ENCODE assay signal across 1 cellular context in the genomic region with DNA sequence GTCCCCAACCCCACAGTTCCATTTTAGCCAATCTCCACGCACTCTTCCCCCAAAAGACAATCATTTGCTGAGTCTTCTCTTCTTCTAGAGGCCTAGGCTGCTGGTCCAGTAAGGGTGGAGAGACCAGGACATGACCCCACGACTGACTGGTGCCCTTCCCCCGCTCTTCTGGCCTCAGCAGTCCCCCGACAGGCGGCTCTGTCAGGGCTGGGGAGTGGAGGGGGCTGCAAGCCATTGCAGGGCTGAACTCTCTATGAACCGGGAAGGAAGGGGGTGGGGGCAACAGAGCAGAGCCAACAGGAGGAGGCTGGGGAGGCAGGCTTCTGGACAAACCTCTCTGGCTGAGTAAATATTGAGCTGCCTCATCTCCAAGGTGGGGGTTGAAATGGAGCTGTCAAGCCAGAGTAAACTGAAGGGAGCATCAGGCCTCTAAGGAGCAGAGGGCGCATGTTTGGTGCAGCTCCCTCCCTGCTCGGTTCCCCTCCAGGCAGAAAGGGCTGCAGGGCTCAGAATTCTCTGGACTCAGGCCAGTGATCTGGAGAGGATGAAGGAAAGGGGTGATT.
TF ChIP-seq lines count a peak whose summit lies in the region.

No MANE protein-coding gene starts in this region.

TF ChIP-seq in K562, 482 proteins besides CTCF, POLR2A, EP300 and RAD21 (continued from another document and continues in another):
- no peak for TF ChIP-seq HIVEP1 (CRISPR knock-in tag; IDR thresholded peaks at IDR 0.05)
- TF ChIP-seq, protein P1, sequence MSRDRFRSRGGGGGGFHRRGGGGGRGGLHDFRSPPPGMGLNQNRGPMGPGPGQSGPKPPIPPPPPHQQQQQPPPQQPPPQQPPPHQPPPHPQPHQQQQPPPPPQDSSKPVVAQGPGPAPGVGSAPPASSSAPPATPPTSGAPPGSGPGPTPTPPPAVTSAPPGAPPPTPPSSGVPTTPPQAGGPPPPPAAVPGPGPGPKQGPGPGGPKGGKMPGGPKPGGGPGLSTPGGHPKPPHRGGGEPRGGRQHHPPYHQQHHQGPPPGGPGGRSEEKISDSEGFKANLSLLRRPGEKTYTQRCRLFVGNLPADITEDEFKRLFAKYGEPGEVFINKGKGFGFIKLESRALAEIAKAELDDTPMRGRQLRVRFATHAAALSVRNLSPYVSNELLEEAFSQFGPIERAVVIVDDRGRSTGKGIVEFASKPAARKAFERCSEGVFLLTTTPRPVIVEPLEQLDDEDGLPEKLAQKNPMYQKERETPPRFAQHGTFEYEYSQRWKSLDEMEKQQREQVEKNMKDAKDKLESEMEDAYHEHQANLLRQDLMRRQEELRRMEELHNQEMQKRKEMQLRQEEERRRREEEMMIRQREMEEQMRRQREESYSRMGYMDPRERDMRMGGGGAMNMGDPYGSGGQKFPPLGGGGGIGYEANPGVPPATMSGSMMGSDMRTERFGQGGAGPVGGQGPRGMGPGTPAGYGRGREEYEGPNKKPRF (IDR thresholded peaks at IDR 0.05; ENCODE audit: low read depth, low read length): no peak
- TF ChIP-seq GMEB1 (CRISPR knock-in tag; IDR thresholded peaks at IDR 0.05): no peak
- TF ChIP-seq NFIX (CRISPR knock-in tag; IDR thresholded peaks at IDR 0.05; ENCODE audit: low read depth): no peak
- no peak for TF ChIP-seq NR2C2 (CRISPR knock-in tag; IDR thresholded peaks at IDR 0.05)
- TF ChIP-seq NR2C2 (tag; IDR thresholded peaks at IDR 0.05): no peak
- peak; percentile 55 for TF ChIP-seq VEZF1 (CRISPR knock-in tag; IDR thresholded peaks at IDR 0.05)
- TF ChIP-seq DIDO1 (tag; IDR thresholded peaks at IDR 0.05; ENCODE audit: low read depth): no peak
- no peak for TF ChIP-seq ESRRB (CRISPR knock-in tag; IDR thresholded peaks at IDR 0.05; ENCODE audit: borderline replicate concordance)
- no peak for TF ChIP-seq MYNN (IDR thresholded peaks at IDR 0.05)
- no peak for TF ChIP-seq MYNN (CRISPR knock-in tag; IDR thresholded peaks at IDR 0.05)
- TF ChIP-seq BRCA1 (IDR thresholded peaks at IDR 0.05): no peak
- no peak for TF ChIP-seq BRCA1 (CRISPR knock-in tag; IDR thresholded peaks at IDR 0.05)
- no peak for TF ChIP-seq SP1 (CRISPR knock-in tag; IDR thresholded peaks at IDR 0.05)
- TF ChIP-seq ZNF197 (CRISPR knock-in tag; IDR thresholded peaks at IDR 0.05; ENCODE audit: low read depth): no peak
- no peak for TF ChIP-seq SIX5 (IDR thresholded peaks at IDR 0.05; ENCODE audit: borderline replicate concordance in 1 of 2, insufficient read depth in 1 of 2, low read depth in 1 of 2, low read length in 2 of 2)
- TF ChIP-seq, protein P2, sequence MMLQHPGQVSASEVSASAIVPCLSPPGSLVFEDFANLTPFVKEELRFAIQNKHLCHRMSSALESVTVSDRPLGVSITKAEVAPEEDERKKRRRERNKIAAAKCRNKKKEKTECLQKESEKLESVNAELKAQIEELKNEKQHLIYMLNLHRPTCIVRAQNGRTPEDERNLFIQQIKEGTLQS (IDR thresholded peaks at IDR 0.05): no peak
- TF ChIP-seq, protein P2 (CRISPR knock-in tag; conservative IDR thresholded peaks at IDR 0.05): no peak
- no peak for TF ChIP-seq PCBP2 (IDR thresholded peaks at IDR 0.05; ENCODE audit: low read depth, low read length, poor library complexity, severe bottlenecking)
- TF ChIP-seq ADNP (tag; IDR thresholded peaks at IDR 0.05): no peak
- no peak for TF ChIP-seq RBM25 (IDR thresholded peaks at IDR 0.05; ENCODE audit: low read depth, low read length, severe bottlenecking)
- no peak for TF ChIP-seq POLR2AphosphoS2 (IDR thresholded peaks at IDR 0.05; ENCODE audit: low read length)
- TF ChIP-seq ZNF395 (CRISPR knock-in tag; IDR thresholded peaks at IDR 0.05): no peak
- TF ChIP-seq ZNF280B (CRISPR knock-in tag; IDR thresholded peaks at IDR 0.05): no peak
- no peak for TF ChIP-seq MCM7 (IDR thresholded peaks at IDR 0.05)
- TF ChIP-seq, protein P3, sequence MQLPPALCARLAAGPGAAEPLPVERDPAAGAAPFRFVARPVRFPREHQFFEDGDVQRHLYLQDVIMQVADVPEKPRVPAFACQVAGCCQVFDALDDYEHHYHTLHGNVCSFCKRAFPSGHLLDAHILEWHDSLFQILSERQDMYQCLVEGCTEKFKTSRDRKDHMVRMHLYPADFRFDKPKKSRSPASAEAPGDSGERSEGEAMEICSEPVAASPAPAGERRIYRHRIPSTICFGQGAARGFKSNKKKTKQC (CRISPR knock-in tag; IDR thresholded peaks at IDR 0.05): no peak
- TF ChIP-seq, protein P4, sequence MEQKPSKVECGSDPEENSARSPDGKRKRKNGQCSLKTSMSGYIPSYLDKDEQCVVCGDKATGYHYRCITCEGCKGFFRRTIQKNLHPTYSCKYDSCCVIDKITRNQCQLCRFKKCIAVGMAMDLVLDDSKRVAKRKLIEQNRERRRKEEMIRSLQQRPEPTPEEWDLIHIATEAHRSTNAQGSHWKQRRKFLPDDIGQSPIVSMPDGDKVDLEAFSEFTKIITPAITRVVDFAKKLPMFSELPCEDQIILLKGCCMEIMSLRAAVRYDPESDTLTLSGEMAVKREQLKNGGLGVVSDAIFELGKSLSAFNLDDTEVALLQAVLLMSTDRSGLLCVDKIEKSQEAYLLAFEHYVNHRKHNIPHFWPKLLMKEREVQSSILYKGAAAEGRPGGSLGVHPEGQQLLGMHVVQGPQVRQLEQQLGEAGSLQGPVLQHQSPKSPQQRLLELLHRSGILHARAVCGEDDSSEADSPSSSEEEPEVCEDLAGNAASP (IDR thresholded peaks at IDR 0.05): no peak; the same call in 1 of the 2 replicates
- no peak for TF ChIP-seq SRF (CRISPR knock-in tag; IDR thresholded peaks at IDR 0.05)
- TF ChIP-seq ZNF717 (CRISPR knock-in tag; IDR thresholded peaks at IDR 0.05): no peak
- no peak for TF ChIP-seq NONO (IDR thresholded peaks at IDR 0.05; ENCODE audit: low read depth in 2 of 2, low read length in 1 of 2)
- peak; percentile 46 for TF ChIP-seq NEUROD1 (IDR thresholded peaks at IDR 0.05; ENCODE audit: borderline replicate concordance, low read depth, low read length, partially characterized antibody)
- TF ChIP-seq TARDBP (IDR thresholded peaks at IDR 0.05): no peak
- TF ChIP-seq NR1H2 (CRISPR knock-in tag; IDR thresholded peaks at IDR 0.05): no peak
- no peak for TF ChIP-seq E2F3 (CRISPR knock-in tag; IDR thresholded peaks at IDR 0.05)
- TF ChIP-seq, protein P5, sequence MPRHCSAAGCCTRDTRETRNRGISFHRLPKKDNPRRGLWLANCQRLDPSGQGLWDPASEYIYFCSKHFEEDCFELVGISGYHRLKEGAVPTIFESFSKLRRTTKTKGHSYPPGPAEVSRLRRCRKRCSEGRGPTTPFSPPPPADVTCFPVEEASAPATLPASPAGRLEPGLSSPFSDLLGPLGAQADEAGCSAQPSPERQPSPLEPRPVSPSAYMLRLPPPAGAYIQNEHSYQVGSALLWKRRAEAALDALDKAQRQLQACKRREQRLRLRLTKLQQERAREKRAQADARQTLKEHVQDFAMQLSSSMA (CRISPR knock-in tag; IDR thresholded peaks at IDR 0.05): no peak
- TF ChIP-seq ZNF143 (CRISPR knock-in tag; IDR thresholded peaks at IDR 0.05): no peak
- no peak for TF ChIP-seq ZNF764 (CRISPR knock-in tag; IDR thresholded peaks at IDR 0.05; ENCODE audit: low read depth)
- TF ChIP-seq ZBED1 (IDR thresholded peaks at IDR 0.05): no peak
- TF ChIP-seq PRDM10 (IDR thresholded peaks at IDR 0.05; ENCODE audit: partially characterized antibody): peak; percentile 52
- TF ChIP-seq, protein P6, sequence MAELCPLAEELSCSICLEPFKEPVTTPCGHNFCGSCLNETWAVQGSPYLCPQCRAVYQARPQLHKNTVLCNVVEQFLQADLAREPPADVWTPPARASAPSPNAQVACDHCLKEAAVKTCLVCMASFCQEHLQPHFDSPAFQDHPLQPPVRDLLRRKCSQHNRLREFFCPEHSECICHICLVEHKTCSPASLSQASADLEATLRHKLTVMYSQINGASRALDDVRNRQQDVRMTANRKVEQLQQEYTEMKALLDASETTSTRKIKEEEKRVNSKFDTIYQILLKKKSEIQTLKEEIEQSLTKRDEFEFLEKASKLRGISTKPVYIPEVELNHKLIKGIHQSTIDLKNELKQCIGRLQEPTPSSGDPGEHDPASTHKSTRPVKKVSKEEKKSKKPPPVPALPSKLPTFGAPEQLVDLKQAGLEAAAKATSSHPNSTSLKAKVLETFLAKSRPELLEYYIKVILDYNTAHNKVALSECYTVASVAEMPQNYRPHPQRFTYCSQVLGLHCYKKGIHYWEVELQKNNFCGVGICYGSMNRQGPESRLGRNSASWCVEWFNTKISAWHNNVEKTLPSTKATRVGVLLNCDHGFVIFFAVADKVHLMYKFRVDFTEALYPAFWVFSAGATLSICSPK (IDR thresholded peaks at IDR 0.05; ENCODE audit: borderline replicate concordance): no peak
- no peak for TF ChIP-seq PCBP1 (IDR thresholded peaks at IDR 0.05; ENCODE audit: low read depth, low read length, poor library complexity, severe bottlenecking)
- no peak for TF ChIP-seq ZNF263 (CRISPR knock-in tag; IDR thresholded peaks at IDR 0.05; ENCODE audit: borderline replicate concordance)
- TF ChIP-seq SIRT6 (IDR thresholded peaks at IDR 0.05; ENCODE audit: low read depth, low read length): no peak
- no peak; the same call in 1 of the 2 replicates for TF ChIP-seq CTBP1 (IDR thresholded peaks at IDR 0.05; ENCODE audit: borderline replicate concordance)
- no peak for TF ChIP-seq CCNT2 (IDR thresholded peaks at IDR 0.05; ENCODE audit: borderline replicate concordance, extremely low read depth, insufficient read length, low read depth, low read length)
- no peak for TF ChIP-seq RBM34 (IDR thresholded peaks at IDR 0.05; ENCODE audit: borderline replicate concordance, insufficient read depth, low read length)
- TF ChIP-seq EZH2 (IDR thresholded peaks at IDR 0.05; ENCODE audit: borderline replicate concordance, low read depth, low read length): no peak
